ENCODE assay signal across 8 cellular contexts in the genomic region with DNA sequence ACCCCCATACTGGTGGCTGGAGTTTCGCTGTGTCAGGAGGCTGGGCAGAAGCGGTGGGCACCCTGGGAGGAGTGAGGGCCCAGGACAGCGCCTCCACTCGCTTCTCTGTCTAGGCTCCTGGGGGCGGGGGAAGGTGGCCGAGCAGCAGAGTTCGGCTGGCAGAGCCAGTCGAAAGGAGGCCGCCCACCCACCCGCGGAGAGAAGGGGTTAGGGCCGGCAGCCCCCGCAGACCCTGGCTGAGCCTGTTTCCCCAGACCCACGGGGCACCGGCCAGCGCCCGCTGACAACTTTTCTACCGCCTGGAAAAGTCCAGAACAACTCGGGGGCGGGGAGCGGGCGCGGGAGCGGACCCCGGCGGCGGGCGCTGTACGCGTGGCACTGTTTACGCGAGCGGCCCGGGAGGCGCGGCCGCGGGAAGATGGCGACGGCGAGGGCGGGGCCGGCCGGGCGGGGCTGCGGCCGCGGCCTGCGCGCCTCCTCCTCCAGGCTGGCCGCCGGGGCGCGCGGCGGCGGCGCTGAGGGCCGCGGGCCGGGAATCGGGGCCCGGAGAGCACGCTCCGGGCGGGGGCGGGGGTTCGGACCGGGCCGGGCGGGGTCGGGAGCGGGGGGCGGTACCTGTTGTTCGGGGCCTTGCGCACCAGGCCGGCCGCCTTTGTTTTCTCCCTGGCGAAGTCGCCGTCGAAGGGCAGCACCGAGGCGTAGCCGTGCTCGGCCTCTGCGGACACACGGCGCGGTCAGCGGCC. TPM values are rescaled to one million over a fixed set of nuclear protein-coding genes. Genes with fewer than 3 reads are reported as not detected.
DNase-seq lines count a peak whose midpoint lies in the region; ATAC-seq and TF ChIP-seq lines count a peak whose summit lies in the region.

No MANE protein-coding gene starts in this region.

- peak overlapping the region; percentile 90 to 98 (median 94) for H3K27ac ChIP-seq in esophagus squamous epithelium
- peak overlapping the region; percentile 91 to 93 for H3K27ac ChIP-seq in thoracic aorta

- peak in 1 of 4 donors; percentile 9 for TF ChIP-seq POLR2A in esophagus squamous epithelium (IDR thresholded peaks at IDR 0.05)

- H3K36me3 ChIP-seq in esophagus squamous epithelium (peaks cover 0 to 35% (median 0%) of the 10 kb centered on the region in 3 donors), thoracic aorta (no peaks in the 10 kb centered on the region)

- intact Hi-C loops in esophagus squamous epithelium (cut with DNase I): no loop called here

- no peaks in the 10 kb centered on the region for H3K9me3 Mint-ChIP-seq in activated T-cell treated with anti-CD3 and anti-CD28 coated beads, Interleukin-2, amount 50 U/mL, for 24 hours
- H3K9me3 Mint-ChIP-seq in naive B cell: no peaks in the 10 kb centered on the region

- H3K27me3 Mint-ChIP-seq in activated T-cell treated with anti-CD3 and anti-CD28 coated beads, Interleukin-2, amount 50 U/mL, for 24 hours: no peaks in the 10 kb centered on the region
- H3K27me3 Mint-ChIP-seq in naive B cell: no peaks in the 10 kb centered on the region

- peak overlapping the region; percentile 73 for H3K4me3 Mint-ChIP-seq in activated T-cell treated with anti-CD3 and anti-CD28 coated beads, Interleukin-2, amount 50 U/mL, for 24 hours
- H3K4me3 Mint-ChIP-seq in naive B cell: peak overlapping the region; percentile 42 to 93 (median 81)

- peaks cover 14% of the 10 kb centered on the region for H3K4me1 Mint-ChIP-seq in activated T-cell treated with anti-CD3 and anti-CD28 coated beads, Interleukin-2, amount 50 U/mL, for 24 hours (ENCODE audit: low read depth)
- peaks cover 6 to 18% (median 13%) of the 10 kb centered on the region in 3 donors for H3K4me1 Mint-ChIP-seq in naive B cell

- no peak for TF ChIP-seq CTCF in AG09309 (IDR thresholded peaks at IDR 0.05; ENCODE audit: control insufficient read depth, insufficient read depth, low read depth, low read length, missing control alignments)
- TF ChIP-seq CTCF in esophagus squamous epithelium (IDR thresholded peaks at IDR 0.05): no peak
- TF ChIP-seq CTCF in thoracic aorta (IDR thresholded peaks at IDR 0.05): no peak

- DNase-seq in AG09309 (ENCODE audit: low read depth) (no peak), LoVo (ENCODE audit: low spot score) (peak; percentile 60), esophagus squamous epithelium (lab: John Stamatoyannopoulos, UW) (no peak), naive B cell (peak; percentile 55), thoracic aorta (ENCODE audit: low spot score) (no peak), NCI-H446 treated with DMSO at 0.1 percent for 48 hours (lab: John Stamatoyannopoulos, UW) (no peak)
- DNase-seq in activated T-cell treated with anti-CD3 and anti-CD28 coated beads, Interleukin-2, amount 50 U/mL, for 24 hours: peak; percentile 75

- peak; percentile 19 for ATAC-seq in GM19023 (IDR thresholded peaks at IDR 0.05; ENCODE audit: unreplicated experiment)
- peak; percentile 10 to 12 for ATAC-seq in naive B cell (ENCODE audit: low read depth in 2 of 2)
- peak; percentile 46 for ATAC-seq in thoracic aorta (ENCODE audit: insufficient number of reproducible peaks, low FRiP score, low read depth)

- H3K9me3 ChIP-seq in esophagus squamous epithelium (no peaks in the 10 kb centered on the region), thoracic aorta (no peaks in the 10 kb centered on the region)

- H3K4me1 ChIP-seq in esophagus squamous epithelium (peaks cover 47 to 82% (median 57%) of the 10 kb centered on the region in 3 donors), thoracic aorta (ENCODE audit: control insufficient read depth in 1 of 2, low read depth in 2 of 2) (peaks cover 36 to 66% of the 10 kb centered on the region in 2 donors)

- 0% methylated on average over 10 of the region's 91 CpGs; no CpG with 5 or more reads in 1 of the 2 donors for WGBS in esophagus squamous epithelium, 2 donors

- H3K36me3 Mint-ChIP-seq in activated T-cell treated with anti-CD3 and anti-CD28 coated beads, Interleukin-2, amount 50 U/mL, for 24 hours (ENCODE audit: low read depth): no peaks in the 10 kb centered on the region
- no peaks in the 10 kb centered on the region for H3K36me3 Mint-ChIP-seq in naive B cell

- peak overlapping the region; percentile 40 for H3K27ac Mint-ChIP-seq in activated T-cell treated with anti-CD3 and anti-CD28 coated beads, Interleukin-2, amount 50 U/mL, for 24 hours
- peak overlapping the region in 2 of 6 donors; percentile 19 to 88 for H3K27ac Mint-ChIP-seq in naive B cell

- H3K27me3 ChIP-seq in esophagus squamous epithelium: no peaks in the 10 kb centered on the region
- no peaks in the 10 kb centered on the region for H3K27me3 ChIP-seq in thoracic aorta (replicated peaks; ENCODE audit: insufficient read depth)

- peak overlapping the region; percentile 96 for H3K4me3 ChIP-seq in AG09309 (ENCODE audit: control insufficient read depth, low read depth, low read length)
- peak overlapping the region; percentile 87 to 98 (median 93) for H3K4me3 ChIP-seq in esophagus squamous epithelium
- peak overlapping the region; percentile 98 for H3K4me3 ChIP-seq in thoracic aorta

RNA-seq across cellular contexts. Expression of gene MXD4, which starts 0.6 kb away (rescaled TPM):
- total RNA-seq in esophagus squamous epithelium (10 to 100 TPM; 12.9 to 32.2 (median 27.8) TPM), thoracic aorta (100 to 1,000 TPM in 1 of 2 donors, 10 to 100 TPM in 1; 93.1 to 105 TPM)
- polyA plus RNA-seq in naive B cell (ENCODE audit: low read depth in 6 of 6): 10 to 100 TPM; 29.4 to 46.2 (median 40.6) TPM

RNA-seq across cellular contexts. Expression of gene HAUS3, which starts 19.4 kb away (rescaled TPM):
- total RNA-seq in esophagus squamous epithelium: 10 to 100 TPM in 3 of 4 donors, 1 to 10 TPM in 1; 8.9 to 13.0 (median 10.7) TPM
- 10 to 100 TPM; 13.3 to 29.1 (median 19.3) TPM for polyA plus RNA-seq in naive B cell (ENCODE audit: low read depth in 6 of 6)
- total RNA-seq in thoracic aorta: 10 to 100 TPM in 1 of 2 donors, 1 to 10 TPM in 1; 6.5 to 12.9 TPM

RNA-seq across cellular contexts. Expression of gene POLN, which starts 19.4 kb away (rescaled TPM):
- 1 to 10 TPM in 3 of 4 donors, under 1 TPM in 1; 0.19 to 1.5 (median 1.2) TPM for total RNA-seq in esophagus squamous epithelium
- polyA plus RNA-seq in naive B cell (ENCODE audit: low read depth in 6 of 6): under 1 TPM in 4 of 6 donors, not detected in 2; 0.62 to 0.79 (median 0.71) TPM
- total RNA-seq in thoracic aorta: 1 to 10 TPM; 3.2 to 3.5 TPM

Comparison
In these comparisons a context has a peak if more than half of its experiments do, and no peak if none do; other contexts are left out.
1. DNase-seq: peak in LoVo (single experiment), activated T-cell treated with anti-CD3 and anti-CD28 coated beads, Interleukin-2, amount 50 U/mL, for 24 hours (single experiment) and naive B cell (single experiment); none in AG09309 (single experiment), esophagus squamous epithelium (single experiment), thoracic aorta (single experiment) and NCI-H446 treated with DMSO at 0.1 percent for 48 hours (single experiment).
2. Peak in every context shown above with its lines, with median percentiles within 50 percentile points of each other: H3K4me3 ChIP-seq and ATAC-seq.